29 cellular contexts compared by ENCODE assay signal in the genomic region with DNA sequence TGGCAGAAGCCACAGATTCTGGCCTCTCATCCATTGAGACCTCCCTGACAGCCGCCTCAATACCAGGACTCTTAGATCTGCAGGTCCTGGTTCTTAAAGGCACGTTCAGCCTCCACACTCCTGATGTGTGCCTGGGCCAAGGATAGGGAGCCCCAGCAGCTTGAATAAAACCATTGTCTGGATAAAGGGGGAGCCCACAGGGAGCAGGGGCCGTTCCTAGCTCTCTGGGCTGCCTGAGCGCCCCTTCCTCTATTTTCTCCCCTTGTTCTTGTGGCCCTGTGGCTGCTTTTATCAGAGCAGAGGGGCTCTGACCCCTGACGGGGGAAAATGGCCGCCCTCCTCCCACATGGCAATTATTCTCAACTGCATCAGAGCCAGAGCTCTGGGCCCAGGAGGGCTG.
"Had no signal": no experiment of that assay in that cellular context is flagged by ENCODE, and none has a peak within 500 bp of the region (broad histone marks: within the 10 kb centered on the region; RNA-seq: fewer than 3 reads in every experiment).

No MANE protein-coding gene starts in this region.

- H3K27me3 Mint-ChIP-seq: stimulated activated naive CD8-positive, alpha-beta T cell treated with anti-CD3 and anti-CD28 coated beads, Interleukin-15, amount 100 ng/mL, for 72 hours; type B pancreatic cell had no signal

- DNase-seq: naive thymus-derived CD8-positive, alpha-beta T cell; nephron progenitor cell; occipital lobe; ovary; psoas muscle; right cardiac atrium; right lobe of liver; sigmoid colon; small intestine; stimulated activated CD4-positive, alpha-beta T cell treated with anti-CD3 and anti-CD28 coated beads, Interleukin-15, amount 100 ng/mL, for 24 hours; stimulated activated CD4-positive, alpha-beta T cell treated with anti-CD3 and anti-CD28 coated beads, Interleukin-2, amount 100 ng/mL, for 24 hours; stimulated activated CD4-positive, alpha-beta T cell treated with anti-CD3 and anti-CD28 coated beads, Interleukin-2, amount 100 ng/mL, for 48 hours; stimulated activated CD4-positive, alpha-beta T cell treated with anti-CD3 and anti-CD28 coated beads, Interleukin-4, amount 100 ng/mL, for 24 hours; stimulated activated naive CD4-positive, alpha-beta T cell; stimulated activated naive CD8-positive, alpha-beta T cell treated with anti-CD3 and anti-CD28 coated beads, Interleukin-15, amount 100 ng/mL, for 72 hours; stimulated activated naive CD8-positive, alpha-beta T cell treated with anti-CD3 and anti-CD28 coated beads, Interleukin-15, Interleukin-2, amounts not matched to agents 100 U/mL and 50 U/mL, for 24 hours; substantia nigra; testis; tibial artery; transverse colon; upper lobe of right lung; uterus had no signal

- H3K79me2 ChIP-seq: parathyroid adenoma had no signal

- H2AFZ ChIP-seq: parathyroid adenoma had no signal

- H3K36me3 Mint-ChIP-seq: natural killer cell treated with Interleukin-12 subunit alpha and Interleukin-12 subunit beta and Interleukin-15 and Interleukin-18, amount 100 ng/mL, for 72 hours; stimulated activated effector memory CD8-positive, alpha-beta T cell treated with anti-CD3 and anti-CD28 coated beads, Interleukin-12 subunit alpha, Interleukin-12 subunit beta, amount 100 ng/mL, for 72 hours had no signal

- H3K9me3 Mint-ChIP-seq: natural killer cell treated with Interleukin-12 subunit alpha and Interleukin-12 subunit beta and Interleukin-15 and Interleukin-18, amount 100 ng/mL, for 72 hours; nephron progenitor cell; neural crest cell; stimulated activated effector memory CD8-positive, alpha-beta T cell treated with anti-CD3 and anti-CD28 coated beads, Interleukin-12 subunit alpha, Interleukin-12 subunit beta, amount 100 ng/mL, for 72 hours; stimulated activated naive CD8-positive, alpha-beta T cell treated with anti-CD3 and anti-CD28 coated beads, Interleukin-15, amount 100 ng/mL, for 72 hours had no signal

- H3K4me1 Mint-ChIP-seq: naive thymus-derived CD8-positive, alpha-beta T cell; stimulated activated effector memory CD8-positive, alpha-beta T cell treated with anti-CD3 and anti-CD28 coated beads, Interleukin-12 subunit alpha, Interleukin-12 subunit beta, amount 100 ng/mL, for 72 hours; stimulated activated naive CD8-positive, alpha-beta T cell treated with anti-CD3 and anti-CD28 coated beads, Interleukin-15, amount 100 ng/mL, for 72 hours had no signal

- H3K27ac Mint-ChIP-seq: natural killer cell treated with Interleukin-12 subunit alpha and Interleukin-12 subunit beta and Interleukin-15 and Interleukin-18, amount 100 ng/mL, for 72 hours; nephron progenitor cell; progenitor cell of endocrine pancreas; stimulated activated effector memory CD8-positive, alpha-beta T cell treated with anti-CD3 and anti-CD28 coated beads, Interleukin-12 subunit alpha, Interleukin-12 subunit beta, amount 100 ng/mL, for 72 hours; stimulated activated naive CD8-positive, alpha-beta T cell treated with anti-CD3 and anti-CD28 coated beads, Interleukin-15, amount 100 ng/mL, for 72 hours; type B pancreatic cell had no signal

- H3K9me3 ChIP-seq: ovary, psoas muscle, right lobe of liver, sigmoid colon, suprapubic skin, testis, tibial artery, transverse colon, upper lobe of right lung, uterus had no signal

- FAIRE-seq: small intestine had no signal

- H3K27me3 ChIP-seq: ovary, sigmoid colon, suprapubic skin, testis, transverse colon, upper lobe of right lung, uterus had no signal

- H3K4me3 ChIP-seq: ovary, psoas muscle, right lobe of liver, sigmoid colon, suprapubic skin, testis, tibial artery, transverse colon, upper lobe of right lung, uterus had no signal

- H3K36me3 ChIP-seq: ovary, right lobe of liver, sigmoid colon, suprapubic skin, tibial artery, transverse colon, upper lobe of right lung, uterus had no signal

- H3K4me1 ChIP-seq: parathyroid adenoma, psoas muscle, right lobe of liver, sigmoid colon, suprapubic skin, tibial artery, transverse colon, upper lobe of right lung, uterus had no signal

- ATAC-seq: naive thymus-derived CD8-positive, alpha-beta T cell; natural killer cell treated with Interleukin-12 subunit alpha and Interleukin-12 subunit beta and Interleukin-15 and Interleukin-18, amount 100 ng/mL, for 72 hours; psoas muscle; right cardiac atrium; right lobe of liver; stimulated activated effector memory CD8-positive, alpha-beta T cell treated with anti-CD3 and anti-CD28 coated beads, Interleukin-12 subunit alpha, Interleukin-12 subunit beta, amount 100 ng/mL, for 72 hours; stimulated activated naive CD8-positive, alpha-beta T cell treated with anti-CD3 and anti-CD28 coated beads, Interleukin-15, amount 100 ng/mL, for 72 hours; stimulated activated naive CD8-positive, alpha-beta T cell treated with anti-CD3 and anti-CD28 coated beads, Interleukin-15, Interleukin-2, amounts not matched to agents 100 U/mL and 50 U/mL, for 24 hours; upper lobe of right lung had no signal

- H3K9ac ChIP-seq: parathyroid adenoma had no signal

- H3K4me3 Mint-ChIP-seq: naive thymus-derived CD8-positive, alpha-beta T cell; natural killer cell treated with Interleukin-12 subunit alpha and Interleukin-12 subunit beta and Interleukin-15 and Interleukin-18, amount 100 ng/mL, for 72 hours; nephron progenitor cell; neural crest cell; stimulated activated effector memory CD8-positive, alpha-beta T cell treated with anti-CD3 and anti-CD28 coated beads, Interleukin-12 subunit alpha, Interleukin-12 subunit beta, amount 100 ng/mL, for 72 hours; stimulated activated naive CD8-positive, alpha-beta T cell treated with anti-CD3 and anti-CD28 coated beads, Interleukin-15, amount 100 ng/mL, for 72 hours; type B pancreatic cell had no signal

- H3K27ac ChIP-seq: ovary, parathyroid adenoma, psoas muscle, right lobe of liver, sigmoid colon, suprapubic skin, testis, tibial artery, transverse colon, upper lobe of right lung, uterus had no signal
